8 cellular contexts compared by ENCODE assay signal in the genomic region with DNA sequence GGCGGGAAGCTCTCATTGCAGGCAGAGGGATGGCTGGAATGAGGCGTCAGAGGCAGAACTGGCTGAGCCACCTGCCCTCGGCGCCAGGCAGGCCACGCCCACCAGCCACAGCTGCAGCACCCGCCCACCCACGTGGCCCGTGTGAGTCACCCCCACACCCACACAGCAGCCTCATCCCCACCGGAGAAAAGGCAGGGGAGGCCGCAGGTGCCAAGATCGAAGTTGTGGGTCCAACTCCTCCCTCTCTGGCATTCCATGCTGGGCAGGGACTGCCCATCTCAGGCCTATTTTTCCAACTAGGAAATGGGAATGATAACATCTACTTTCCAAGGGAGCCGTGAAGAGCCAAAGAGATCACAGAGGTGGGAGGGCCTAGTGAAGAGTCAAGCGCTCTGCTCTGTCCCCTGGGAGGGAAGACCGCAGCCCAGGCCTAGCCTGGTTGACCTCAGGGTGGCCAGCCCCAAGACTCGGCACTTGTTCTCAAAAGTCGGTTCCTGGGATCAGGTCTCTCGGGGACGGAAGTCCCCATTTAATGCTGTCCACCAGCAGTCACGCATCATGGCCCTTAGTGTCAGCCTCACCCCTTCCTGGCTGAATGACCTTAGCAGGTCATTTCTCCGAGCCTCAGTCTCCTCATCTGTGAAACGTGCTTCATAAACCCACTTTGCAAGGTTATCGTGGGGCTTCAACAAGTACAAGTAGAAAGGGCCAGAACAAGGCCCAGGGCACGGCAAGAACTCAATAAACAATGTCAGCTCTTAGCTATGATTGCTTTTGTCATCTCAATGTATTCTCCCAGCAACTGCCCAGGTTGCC.
DNase-seq lines count a peak whose midpoint lies in the region; ATAC-seq and TF ChIP-seq lines count a peak whose summit lies in the region.

A gene (minus strand): TSS at position 45 of the 816 bp plus-strand sequence. CDS start 2,962 bp downstream, outside the sequence.

- no peaks in the 10 kb centered on the region for H3K9me3 Mint-ChIP-seq in T-helper 2 cell treated with Interferon-gamma antibody and Interleukin-4, amounts not matched to agents 5 μg/mL and 100 μg/mL, for 36 hours

- intact Hi-C loops in tibial artery (cut with DNase I; ENCODE audit: low total_unique reads) = no loop called here

- H3K4me3 Mint-ChIP-seq in T-helper 2 cell treated with Interferon-gamma antibody and Interleukin-4, amounts not matched to agents 5 μg/mL and 100 μg/mL, for 36 hours = no peak within 1 kb of the TSS

- H3K4me3 ChIP-seq in rectal smooth muscle tissue (ENCODE audit: low read length) (peak within 1 kb of the TSS; percentile 19), tibial artery (no peak within 1 kb of the TSS)

- no peaks in the 10 kb centered on the region for H3K9me3 ChIP-seq in tibial artery

- H3K9ac ChIP-seq in rectal smooth muscle tissue (ENCODE audit: low read length) = no peak within 1 kb of the TSS

- H3K27me3 ChIP-seq in rectal smooth muscle tissue (ENCODE audit: control insufficient read depth, insufficient read depth, low read length) (no peaks in the 10 kb centered on the region), tibial artery (peaks cover 0 to 40% of the 10 kb centered on the region in 2 donors)

- no peaks in the 10 kb centered on the region for H3K36me3 Mint-ChIP-seq in T-helper 2 cell treated with Interferon-gamma antibody and Interleukin-4, amounts not matched to agents 5 μg/mL and 100 μg/mL, for 36 hours (ENCODE audit: low read depth)

- peak within 1 kb of the TSS; percentile 76 for H3K27ac Mint-ChIP-seq in T-helper 2 cell treated with Interferon-gamma antibody and Interleukin-4, amounts not matched to agents 5 μg/mL and 100 μg/mL, for 36 hours

- H3K27ac ChIP-seq in caudate nucleus (ENCODE audit: low read depth, low read length) (no peak within 1 kb of the TSS), rectal smooth muscle tissue (ENCODE audit: low read depth, low read length) (no peak within 1 kb of the TSS), tibial artery (no peak within 1 kb of the TSS)

- H3K36me3 ChIP-seq in rectal smooth muscle tissue (ENCODE audit: control insufficient read depth, insufficient read depth, low read length) (no peaks in the 10 kb centered on the region), tibial artery (no peaks in the 10 kb centered on the region)

- peak; percentile 60 for DNase-seq in DMS53 treated with DMSO at 0.1 percent for 48 hours (lab: John Stamatoyannopoulos, UW; ENCODE audit: unreplicated experiment)
- peak; percentile 54 for DNase-seq in T-helper 2 cell treated with Interferon-gamma antibody and Interleukin-4, amounts not matched to agents 5 μg/mL and 100 μg/mL, for 36 hours (ENCODE audit: low spot score)
- peak in 40 of 61 donors; percentile 5 to 84 (median 38) for DNase-seq in caudate nucleus (lab: John Stamatoyannopoulos, UW)
- DNase-seq in NCI-H446 treated with DMSO at 0.1 percent for 48 hours (lab: John Stamatoyannopoulos, UW) = no peak
- DNase-seq in CD1c-positive myeloid dendritic cell (ENCODE audit: extremely low spot score) = no peak
- no peak for DNase-seq in tibial artery

- H3K27me3 Mint-ChIP-seq in T-helper 2 cell treated with Interferon-gamma antibody and Interleukin-4, amounts not matched to agents 5 μg/mL and 100 μg/mL, for 36 hours (ENCODE audit: low read depth) = no peaks in the 10 kb centered on the region

- H3K4me1 ChIP-seq in rectal smooth muscle tissue (ENCODE audit: control insufficient read depth, insufficient read depth, low read length) (no peaks in the 10 kb centered on the region), tibial artery (no peaks in the 10 kb centered on the region)

- peaks cover 8% of the 10 kb centered on the region for H3K4me1 Mint-ChIP-seq in T-helper 2 cell treated with Interferon-gamma antibody and Interleukin-4, amounts not matched to agents 5 μg/mL and 100 μg/mL, for 36 hours (ENCODE audit: low read depth)

- ATAC-seq in HG02798 (IDR thresholded peaks at IDR 0.05; ENCODE audit: poor library complexity, unreplicated experiment) = peak; percentile 59

- TF ChIP-seq CTCF in tibial artery (IDR thresholded peaks at IDR 0.05) = no peak

Comparison
In these comparisons a context has a peak if more than half of its experiments do, and no peak if none do; other contexts are left out.
1. DNase-seq: peak in DMS53 treated with DMSO at 0.1 percent for 48 hours (single experiment), T-helper 2 cell treated with Interferon-gamma antibody and Interleukin-4, amounts not matched to agents 5 μg/mL and 100 μg/mL, for 36 hours (single experiment) and caudate nucleus (40 of 61); none in NCI-H446 treated with DMSO at 0.1 percent for 48 hours (single experiment), CD1c-positive myeloid dendritic cell (single experiment) and tibial artery (0 of 2).